8 cellular contexts compared by ENCODE assay signal in the genomic region with DNA sequence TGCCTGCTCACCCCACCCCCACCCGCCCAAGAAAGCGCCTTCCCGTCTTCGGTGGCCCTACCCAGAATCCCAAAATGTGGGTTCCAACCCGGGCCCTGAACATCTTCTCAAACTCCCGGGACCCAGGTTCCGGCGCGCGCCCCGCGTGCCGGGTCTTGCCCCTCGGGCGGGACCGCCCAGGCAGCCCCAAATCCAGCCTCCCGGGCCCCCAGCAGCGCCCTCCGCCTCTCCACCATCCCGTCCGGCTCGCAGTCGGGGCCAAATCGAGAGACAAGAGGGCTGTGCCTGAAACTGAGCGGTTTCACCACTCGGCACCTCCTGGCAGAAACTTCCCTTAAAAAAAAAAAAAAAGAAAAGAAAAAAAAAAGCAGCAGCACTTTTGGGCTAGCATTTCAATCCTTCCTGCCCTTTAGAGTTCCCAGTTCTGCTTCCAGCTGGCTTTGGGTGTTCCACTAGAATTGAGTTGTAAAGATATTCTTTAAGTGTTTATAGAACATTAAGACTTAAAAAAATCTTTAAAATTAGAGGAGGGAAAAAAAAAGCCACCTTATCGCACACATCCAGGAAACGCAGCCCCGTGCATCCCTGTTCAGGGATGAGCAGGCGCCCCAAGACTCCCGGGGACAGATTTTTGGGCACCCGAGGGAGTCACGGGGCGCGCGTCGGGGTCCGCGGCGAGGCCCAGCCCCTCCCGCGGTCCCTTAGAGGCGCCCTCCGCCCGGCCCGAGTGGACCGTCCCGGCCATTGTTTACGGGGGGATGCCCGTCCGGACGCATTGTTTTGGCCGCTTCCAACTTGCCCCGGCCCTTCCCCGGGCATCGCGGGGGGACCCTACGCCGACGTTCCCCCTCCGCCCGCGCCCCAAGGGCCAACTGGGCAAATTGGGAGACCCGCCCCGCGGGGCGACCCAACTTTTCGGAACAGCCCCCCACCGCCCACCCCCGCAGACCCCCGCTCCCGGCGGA. TPM values are rescaled to one million over a fixed set of nuclear protein-coding genes. Genes with fewer than 3 reads are reported as not detected.
DNase-seq lines count a peak whose midpoint lies in the region; ATAC-seq and TF ChIP-seq lines count a peak whose summit lies in the region.
"Not testable (repeated sequence)": the region's sequence is repeated elsewhere in the genome, so short reads cannot be mapped to it uniquely, and the experiment has no call there.

No MANE protein-coding gene starts in this region.

- H3K9me3 Mint-ChIP-seq in brain: not testable (repeated sequence)

- not testable (repeated sequence) for H3K9me3 ChIP-seq in neuron (ENCODE audit: low read length); thyroid gland

- H3K27me3 Mint-ChIP-seq in brain: not testable (repeated sequence)

- H3K4me1 Mint-ChIP-seq in brain: peaks cover 68% of the 10 kb centered on the region

- intact Hi-C loops in left cardiac atrium (cut with DNase I): loop anchor here in 1 of 2 donors (5.0 kb wide), 1 partner anchor 325 kb away; no protein-coding TSS in a partner anchor
- intact Hi-C loops in thyroid gland (cut with DNase I): not testable (repeated sequence)

- H3K4me3 ChIP-seq in NB4 (ENCODE audit: low read depth, low read length) (peak overlapping the region; percentile 87), neuron (ENCODE audit: low read length) (peak overlapping the region; percentile 64), thyroid gland (replicated peaks in 1 of 3) (peak overlapping the region; percentile 58 to 94 (median 90))

- DNase-seq in GDM1 (lab: John Stamatoyannopoulos, UW) (peak; percentile 23), NB4 (ENCODE audit: low read depth) (peak; percentile 81), left cardiac atrium (peak; percentile 78), thyroid gland (peak; percentile 67)
- peak; percentile 64 for DNase-seq in activated CD4-positive, CD25-positive, alpha-beta regulatory T cell treated with anti-CD3 and anti-CD28 coated beads, Interleukin-2, amount 50 U/mL, for 72 hours

- H3K27ac Mint-ChIP-seq in brain: peak overlapping the region; percentile 89 to 98 (median 98)

- peak overlapping the region; percentile 90 to 94 (median 92) for H3K4me3 Mint-ChIP-seq in brain

- peak overlapping the region; percentile 46 for H2AFZ ChIP-seq in neuron (ENCODE audit: low read depth, low read length)

- peaks cover 42% of the 10 kb centered on the region for H3K4me1 ChIP-seq in neuron (ENCODE audit: insufficient read depth, low read length)
- H3K4me1 ChIP-seq in thyroid gland: peaks cover 24 to 29% of the 10 kb centered on the region in 2 donors

- TF ChIP-seq POLR2A in NB4 (IDR thresholded peaks at IDR 0.05; ENCODE audit: extremely low read depth, insufficient read length): not testable (repeated sequence)
- TF ChIP-seq POLR2A in thyroid gland (IDR thresholded peaks at IDR 0.05): peak in 1 of 2 donors; percentile 60

- not testable (repeated sequence) for TF ChIP-seq CTCF in NB4 (IDR thresholded peaks at IDR 0.05; ENCODE audit: low read depth, low read length); brain (conservative IDR thresholded peaks at IDR 0.05); thyroid gland (IDR thresholded peaks at IDR 0.05)

- peak overlapping the region; percentile 99 to 100 (median 100) for H3K27ac ChIP-seq in thyroid gland

- not testable (repeated sequence) for H3K36me3 ChIP-seq in neuron (ENCODE audit: insufficient read depth, low read length); thyroid gland

- not testable (repeated sequence) for H3K27me3 ChIP-seq in neuron (ENCODE audit: insufficient read depth, low read length); thyroid gland

- WGBS in thyroid gland, 2 donors: 0 to 1% methylated on average over 38 to 44 of the region's 73 CpGs

- ATAC-seq in HG02571 (IDR thresholded peaks at IDR 0.05; ENCODE audit: unreplicated experiment) (peak; percentile 20), left cardiac atrium (peak; percentile 27 to 50)

- H3K36me3 Mint-ChIP-seq in brain: not testable (repeated sequence)

RNA-seq across cellular contexts. Expression of a gene that starts 0.9 kb away (rescaled TPM):
- polyA plus RNA-seq in brain (ENCODE audit: insufficient read depth, low read depth, low replicate concordance): 5.7 TPM
- 10 to 100 TPM; 12.6 to 15.8 TPM for total RNA-seq in left cardiac atrium
- 10 to 100 TPM; 18.0 to 42.8 (median 27.8) TPM for total RNA-seq in thyroid gland

Comparison
In these comparisons a context has a peak if more than half of its experiments do, and no peak if none do; other contexts are left out.
1. Peak in every context shown above with its lines: DNase-seq, ATAC-seq, H3K4me3 ChIP-seq and H3K27ac ChIP-seq.
2. DNase-seq: peak in every context shown above with its lines; median percentile 81 in NB4; 78 in left cardiac atrium; 67 in thyroid gland; 64 in activated CD4-positive, CD25-positive, alpha-beta regulatory T cell treated with anti-CD3 and anti-CD28 coated beads, Interleukin-2, amount 50 U/mL, for 72 hours; 23 in GDM1.